Comparison of ENCODE assay signal across 9 cellular contexts in genomic region chr2:179129574-179130238, GRCh38.
DNase-seq lines count a peak whose midpoint lies in the region; ATAC-seq, FAIRE-seq and TF ChIP-seq lines count a peak whose summit lies in the region.
"Had no signal": no experiment of that assay in that cellular context is flagged by ENCODE, and none has a peak within 500 bp of the region (broad histone marks: within the 10 kb centered on the region; RNA-seq: fewer than 3 reads in every experiment).

No MANE protein-coding gene starts in this region.

- H3K4me2 ChIP-seq in mesenchymal stem cell (ENCODE audit: low read length, poor library complexity, severe bottlenecking): no peak overlapping the region

- H3K27me3 ChIP-seq in mesenchymal stem cell (ENCODE audit: control insufficient read depth in 1 of 2, insufficient read depth in 1 of 2, low read length in 2 of 2): no peaks in the 10 kb centered on the region
- H3K27me3 ChIP-seq in H7 (ENCODE audit: control insufficient read depth, insufficient read depth, low read length): no peaks in the 10 kb centered on the region

- FAIRE-seq in HTR-8/SVneo (lab: Jason Lieb, UNC): no peak

- no peak overlapping the region for H2AFZ ChIP-seq in mesenchymal stem cell (ENCODE audit: low read depth, low read length)

- H2BK5ac ChIP-seq in mesenchymal stem cell (ENCODE audit: low read depth, low read length, poor library complexity, severe bottlenecking): no peak overlapping the region

- WGBS in mesenchymal stem cell: no CpG with 5 or more reads among the region's 1 CpG

- no peaks in the 10 kb centered on the region for H3K4me1 Mint-ChIP-seq in brain
- H3K4me1 Mint-ChIP-seq in T-helper 17 cell: peaks cover 2% of the 10 kb centered on the region
- H3K4me1 Mint-ChIP-seq: CD8-positive, alpha-beta memory T cell had no signal

- peaks cover 0 to 38% of the 10 kb centered on the region in 2 experiments for H3K36me3 ChIP-seq in mesenchymal stem cell (ENCODE audit: control insufficient read depth in 1 of 2, insufficient read depth in 2 of 2, low read depth in 1 of 2, low read length in 2 of 2)
- no peaks in the 10 kb centered on the region for H3K36me3 ChIP-seq in H7 (replicated peaks; ENCODE audit: control insufficient read depth, insufficient read depth, low read length)

- DNase-seq in NCI-H2107 treated with DMSO at 0.1 percent for 48 hours (lab: John Stamatoyannopoulos, UW; ENCODE audit: unreplicated experiment) (peak; percentile 1), NCI-H2107 (lab: John Stamatoyannopoulos, UW) (no peak), HTR-8/SVneo (ENCODE audit: insufficient read length, low spot score) (peak; percentile 5), mesenchymal stem cell (peak; percentile 10), T-helper 17 cell (no peak), H7 (no peak)

- H3K36me3 Mint-ChIP-seq in brain: peaks cover 8% of the 10 kb centered on the region
- H3K36me3 Mint-ChIP-seq in T-helper 17 cell (ENCODE audit: low read depth): no peaks in the 10 kb centered on the region
- H3K36me3 Mint-ChIP-seq: CD8-positive, alpha-beta memory T cell had no signal

- H3K4me1 ChIP-seq in mesenchymal stem cell (ENCODE audit: control insufficient read depth, insufficient read depth, low read depth, low read length): no peaks in the 10 kb centered on the region

- no peak overlapping the region for H3K27ac ChIP-seq in mesenchymal stem cell (ENCODE audit: low read length, poor library complexity, severe bottlenecking)

- no peak overlapping the region for H4K91ac ChIP-seq in mesenchymal stem cell (ENCODE audit: low read length)

- no peak overlapping the region for H3K4ac ChIP-seq in mesenchymal stem cell (ENCODE audit: low read depth in 1 of 2, low read length in 2 of 2)

- H3K14ac ChIP-seq in mesenchymal stem cell (ENCODE audit: low read length in 2 of 2): no peak overlapping the region

- no peak overlapping the region for H3K18ac ChIP-seq in mesenchymal stem cell (ENCODE audit: low read depth in 1 of 2, low read length in 2 of 2)

- TF ChIP-seq CTCF in brain (conservative IDR thresholded peaks at IDR 0.05): peak; percentile 55 to 76

- H3K79me1 ChIP-seq in mesenchymal stem cell (replicated peaks; ENCODE audit: low read length, poor library complexity, severe bottlenecking): no peaks in the 10 kb centered on the region

- no peaks in the 10 kb centered on the region for H3K9me3 Mint-ChIP-seq in brain
- H3K9me3 Mint-ChIP-seq: CD8-positive, alpha-beta memory T cell had no signal

- H3K27ac Mint-ChIP-seq in brain (no peak overlapping the region), T-helper 17 cell (no peak overlapping the region)
- H3K27ac Mint-ChIP-seq: CD8-positive, alpha-beta memory T cell had no signal

- H2AK5ac ChIP-seq in mesenchymal stem cell (ENCODE audit: low read length, severe bottlenecking): no peak overlapping the region

- no peak overlapping the region for H3K4me3 ChIP-seq in mesenchymal stem cell (ENCODE audit: insufficient read depth in 1 of 2, low read depth in 1 of 2, low read length in 2 of 2)
- H3K4me3 ChIP-seq in H7 (ENCODE audit: insufficient read depth, low read depth, low read length): no peak overlapping the region

- no peak overlapping the region for H2BK15ac ChIP-seq in mesenchymal stem cell (ENCODE audit: low read depth, poor library complexity, severe bottlenecking)

- H2BK120ac ChIP-seq in mesenchymal stem cell (ENCODE audit: low read depth, low read length): no peak overlapping the region

- H3K9me3 ChIP-seq in mesenchymal stem cell (ENCODE audit: control insufficient read depth, low read length) (no peaks in the 10 kb centered on the region), T-helper 17 cell (ENCODE audit: control insufficient read depth, low read length, poor library complexity, severe bottlenecking) (no peaks in the 10 kb centered on the region)

- H3K9ac ChIP-seq in mesenchymal stem cell (ENCODE audit: low read length): no peak overlapping the region

- no peak overlapping the region for H2BK12ac ChIP-seq in mesenchymal stem cell (ENCODE audit: low read length in 2 of 2)

- H3K23ac ChIP-seq in mesenchymal stem cell (ENCODE audit: low read length in 2 of 2): no peak overlapping the region

- ATAC-seq in T-helper 17 cell: no peak
- ATAC-seq in HG02642 (IDR thresholded peaks at IDR 0.05; ENCODE audit: poor library complexity, unreplicated experiment): no peak

- no peak overlapping the region for H4K8ac ChIP-seq in mesenchymal stem cell (ENCODE audit: low read length)

- H3K4me3 Mint-ChIP-seq in brain (no peak overlapping the region), T-helper 17 cell (no peak overlapping the region)
- H3K4me3 Mint-ChIP-seq: CD8-positive, alpha-beta memory T cell had no signal

- H3K27me3 Mint-ChIP-seq in brain (no peaks in the 10 kb centered on the region), T-helper 17 cell (no peaks in the 10 kb centered on the region)
- H3K27me3 Mint-ChIP-seq: CD8-positive, alpha-beta memory T cell had no signal

Comparison
In these comparisons a context has a peak if more than half of its experiments do, and no peak if none do; other contexts are left out.
1. DNase-seq: peak in NCI-H2107 treated with DMSO at 0.1 percent for 48 hours (single experiment), HTR-8/SVneo (single experiment) and mesenchymal stem cell (single experiment); none in NCI-H2107 (single experiment), T-helper 17 cell (0 of 3) and H7 (single experiment).